8 cellular contexts compared by ENCODE assay signal in genomic region chr11:2166091-2166851, GRCh38. TPM values are rescaled to one million over a fixed set of nuclear protein-coding genes. Genes with fewer than 3 reads are reported as not detected.
DNase-seq lines count a peak whose midpoint lies in the region; ATAC-seq and TF ChIP-seq lines count a peak whose summit lies in the region.

No MANE protein-coding gene starts in this region.

- BruUV-seq in PC-3 (replicated peaks; lab: Mats Ljungman, UMichigan), result no TSS peak

- H3K79me2 ChIP-seq in DOHH2 (ENCODE audit: control insufficient read depth, low read length) (no peaks in the 10 kb centered on the region), PC-3 (ENCODE audit: low read length) (no peaks in the 10 kb centered on the region)

- POLR2A ChIA-PET in PC-3 (lab: Charles Lee; ENCODE audit: unreplicated experiment), result no interaction called here

- H3K4me1 ChIP-seq in DOHH2 (ENCODE audit: control insufficient read depth, low read length), result no peaks in the 10 kb centered on the region
- peaks cover 13% of the 10 kb centered on the region; the same call in 1 of the 2 replicates for H3K4me1 ChIP-seq in PC-3 (ENCODE audit: insufficient read depth, low read length)
- H3K4me1 ChIP-seq in ascending aorta, result peaks cover 3 to 4% of the 10 kb centered on the region in 2 donors

- H4K20me1 ChIP-seq in DOHH2 (ENCODE audit: control insufficient read depth, insufficient read depth, low read depth, low read length) (no peaks in the 10 kb centered on the region), PC-3 (ENCODE audit: low read length) (no peaks in the 10 kb centered on the region)

- DNase-seq in PC-3 (peak; percentile 52), ascending aorta (ENCODE audit: low spot score in 2 of 2) (no peak), left colon (peak in 1 of 2 donors; percentile 49)
- DNase-seq in stimulated activated naive CD4-positive, alpha-beta T cell treated with Interleukin-2 at 50 U/mL for 16 hours (lab: John Stamatoyannopoulos, UW), result peak; percentile 21

- peak overlapping the region; percentile 12; the same call in 1 of the 2 replicates for H3K9ac ChIP-seq in PC-3 (ENCODE audit: low read length)

- H3K27ac ChIP-seq in DOHH2 (ENCODE audit: low read depth, low read length) (no peak overlapping the region), PC-3 (ENCODE audit: low read length) (no peak overlapping the region), ascending aorta (no peak overlapping the region)

- H2AFZ ChIP-seq in PC-3 (ENCODE audit: low read length), result peak overlapping the region; percentile 86

- peak; percentile 78 for ATAC-seq in PC-3
- ATAC-seq in left colon, result peak; percentile 77
- no peak for ATAC-seq in HG02981 (IDR thresholded peaks at IDR 0.05; ENCODE audit: unreplicated experiment)
- no peak for ATAC-seq in GM21526 (IDR thresholded peaks at IDR 0.05; ENCODE audit: low FRiP score, unreplicated experiment)
- ATAC-seq in GM18861 (IDR thresholded peaks at IDR 0.05; ENCODE audit: unreplicated experiment), result no peak

- CTCF ChIA-PET in PC-3 (lab: Charles Lee), result no interaction called here

- intact Hi-C loops in PC-3 (cut with micrococcal nuclease) (loop anchor here (1.0 kb wide), 1 partner anchor 29 kb away; no protein-coding TSS in a partner anchor), ascending aorta (cut with DNase I) (no loop called here), left colon (cut with DNase I, micrococcal nuclease) (no loop called here)

- H3K9me3 ChIP-seq in DOHH2 (ENCODE audit: control insufficient read depth, insufficient read depth, low read length), result no peaks in the 10 kb centered on the region
- H3K9me3 ChIP-seq in PC-3 (ENCODE audit: low read length), result no peaks in the 10 kb centered on the region
- no peaks in the 10 kb centered on the region for H3K9me3 ChIP-seq in ascending aorta

- H3K36me3 ChIP-seq in DOHH2 (ENCODE audit: control insufficient read depth, low read length) (no peaks in the 10 kb centered on the region), PC-3 (ENCODE audit: low read depth, low read length) (no peaks in the 10 kb centered on the region), ascending aorta (no peaks in the 10 kb centered on the region)

- H3K4me3 ChIP-seq in DOHH2 (ENCODE audit: low read length) (no peak overlapping the region), PC-3 (ENCODE audit: low read length) (no peak overlapping the region), ascending aorta (peak overlapping the region; percentile 36 to 54)

- H3K9me2 ChIP-seq in DOHH2 (replicated peaks; ENCODE audit: control insufficient read depth, low read length) (no peaks in the 10 kb centered on the region), PC-3 (replicated peaks; ENCODE audit: low read length) (no peaks in the 10 kb centered on the region)

- TF ChIP-seq CTCF in DOHH2 (IDR thresholded peaks at IDR 0.05; ENCODE audit: low read depth, low read length, poor library complexity, severe bottlenecking), result peak; percentile 58
- TF ChIP-seq CTCF in PC-3 (conservative IDR thresholded peaks at IDR 0.05; ENCODE audit: low read depth, low read length), result peak; percentile 70
- TF ChIP-seq CTCF in ascending aorta (IDR thresholded peaks at IDR 0.05), result peak in 2 of 3 experiments; percentile 27 to 62

- no peaks in the 10 kb centered on the region for H3K27me3 ChIP-seq in DOHH2 (ENCODE audit: control insufficient read depth, low read length)
- H3K27me3 ChIP-seq in PC-3 (ENCODE audit: low read length), result no peaks in the 10 kb centered on the region
- H3K27me3 ChIP-seq in ascending aorta, result peaks cover 4% of the 10 kb centered on the region

- H3F3A ChIP-seq in DOHH2 (ENCODE audit: control insufficient read depth, insufficient read depth), result no peaks in the 10 kb centered on the region
- no peaks in the 10 kb centered on the region for H3F3A ChIP-seq in PC-3 (ENCODE audit: low read length, unreplicated experiment)

- H3K4me2 ChIP-seq in DOHH2 (ENCODE audit: low read length) (no peak overlapping the region), PC-3 (ENCODE audit: low read length) (peak overlapping the region; percentile 69)

RNA-seq across cellular contexts. Expression of gene INS, which starts 5.3 kb away (rescaled TPM):
- not detected in 2 replicates for total RNA-seq in PC-3 (2014; rRNA removed)
- not detected for total RNA-seq in ascending aorta
- total RNA-seq in left colon, result 1 to 10 TPM in 1 of 2 donors, not detected in 1; 1.3 TPM

RNA-seq across cellular contexts. Expression of gene TH, which starts 5.3 kb away (rescaled TPM):
- 8.3 and 11.2 TPM in 2 replicates for total RNA-seq in PC-3 (2014; rRNA removed)
- not detected for total RNA-seq in ascending aorta
- total RNA-seq in left colon, result not detected

RNA-seq across cellular contexts. Expression of gene IGF2, which starts 27.1 kb away (rescaled TPM):
- total RNA-seq in PC-3 (2014; rRNA removed) (5.0 and 5.1 TPM in 2 replicates), ascending aorta (124 TPM), left colon (10 to 100 TPM in 1 of 2 donors, 1 to 10 TPM in 1; 7.3 to 10.8 TPM)

Comparison
In these comparisons a context has a peak if more than half of its experiments do, and no peak if none do; other contexts are left out.
1. H3K4me3 ChIP-seq: peak in ascending aorta (2 of 2); none in DOHH2 (single experiment) and PC-3 (single experiment).
2. ATAC-seq: peak in PC-3 (single experiment) and left colon (single experiment); none in HG02981 (single experiment), GM21526 (single experiment) and GM18861 (single experiment).
3. DNase-seq: peak in PC-3 (single experiment) and stimulated activated naive CD4-positive, alpha-beta T cell treated with Interleukin-2 at 50 U/mL for 16 hours (single experiment); none in ascending aorta (0 of 2).
4. RNA of gene IGF2, which starts 27.1 kb away (total RNA-seq): 124 TPM in ascending aorta (single experiment); 7.3 to 10.8 TPM in left colon and 5.0 to 5.1 TPM in PC-3; every median in the first group is over 10 times any median in the second.
5. Peak in every context shown above with its lines, with median percentiles within 50 percentile points of each other: CTCF ChIP-seq.